24 cellular contexts compared by ENCODE assay signal in the genomic region with DNA sequence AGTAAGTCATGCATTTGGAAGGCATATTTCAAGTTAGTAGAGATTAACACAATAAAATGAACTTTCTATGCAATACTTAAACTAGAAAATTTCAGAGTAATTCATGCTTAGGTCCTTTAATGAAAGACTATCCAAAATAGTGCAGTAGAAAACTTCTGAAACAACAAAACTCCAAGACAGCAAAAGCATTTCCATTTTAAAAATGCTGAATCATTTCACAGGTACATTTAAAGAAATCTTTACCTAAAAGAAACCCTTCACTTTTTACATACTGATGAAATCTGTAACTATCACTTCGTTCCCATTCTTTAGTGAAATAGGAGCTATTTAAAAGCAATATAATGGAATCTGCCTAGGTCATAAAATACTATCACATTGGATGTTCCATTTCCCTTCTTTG. TPM values are rescaled to one million over a fixed set of nuclear protein-coding genes. Genes with fewer than 3 reads are reported as not detected.
DNase-seq lines count a peak whose midpoint lies in the region; ATAC-seq and TF ChIP-seq lines count a peak whose summit lies in the region.
"Had no signal": no experiment of that assay in that cellular context is flagged by ENCODE, and none has a peak within 500 bp of the region (broad histone marks: within the 10 kb centered on the region; RNA-seq: fewer than 3 reads in every experiment).

No MANE protein-coding gene starts in this region.

- H3K27ac ChIP-seq in naive thymus-derived CD4-positive, alpha-beta T cell (ENCODE audit: low read depth, low read length), result peak overlapping the region; percentile 6
- no peak overlapping the region for H3K27ac ChIP-seq in left lung
- H3K27ac ChIP-seq: BLaER1, GM23248 had no signal

- POLR2A ChIA-PET in naive thymus-derived CD4-positive, alpha-beta T cell (lab: Charles Lee), result no interaction called here

- H3K9me3 ChIP-seq in T-helper 17 cell (ENCODE audit: control insufficient read depth, low read length, poor library complexity, severe bottlenecking) (no peaks in the 10 kb centered on the region), left lung (no peaks in the 10 kb centered on the region)
- H3K9me3 ChIP-seq in naive thymus-derived CD4-positive, alpha-beta T cell (ENCODE audit: control insufficient read depth in 2 of 3, low read length in 3 of 3), result no peaks in the 10 kb centered on the region
- H3K9me3 ChIP-seq: BLaER1 had no signal

- no peaks in the 10 kb centered on the region for H3K27me3 Mint-ChIP-seq in activated naive CD8-positive, alpha-beta T cell
- H3K27me3 Mint-ChIP-seq in activated naive CD8-positive, alpha-beta T cell treated with anti-CD3 and anti-CD28 coated beads, Interleukin-2, amount 50 U/mL, for 24 hours, result no peaks in the 10 kb centered on the region
- no peaks in the 10 kb centered on the region for H3K27me3 Mint-ChIP-seq in T-helper 17 cell
- no peaks in the 10 kb centered on the region for H3K27me3 Mint-ChIP-seq in naive thymus-derived CD4-positive, alpha-beta T cell
- H3K27me3 Mint-ChIP-seq: CD4-positive, CD25-positive, alpha-beta regulatory T cell had no signal

- peaks cover 0 to 8% of the 10 kb centered on the region in 2 donors for H3K4me1 ChIP-seq in naive thymus-derived CD4-positive, alpha-beta T cell (ENCODE audit: control insufficient read depth in 2 of 2, insufficient read depth in 2 of 2, low read length in 2 of 2)
- H3K4me1 ChIP-seq in left lung, result peaks cover 0 to 12% of the 10 kb centered on the region in 2 donors
- H3K4me1 ChIP-seq: BLaER1 had no signal

- H3K4me3 ChIP-seq in naive thymus-derived CD4-positive, alpha-beta T cell (ENCODE audit: low read length), result no peak overlapping the region
- H3K4me3 ChIP-seq in left lung, result no peak overlapping the region
- H3K4me3 ChIP-seq: BLaER1, GM23248 had no signal

- no peaks in the 10 kb centered on the region for H3K27me3 ChIP-seq in naive thymus-derived CD4-positive, alpha-beta T cell (ENCODE audit: control insufficient read depth in 2 of 2, insufficient read depth in 2 of 2, low read length in 2 of 2)
- no peaks in the 10 kb centered on the region for H3K27me3 ChIP-seq in left lung
- H3K27me3 ChIP-seq: BLaER1 had no signal

- H3K36me3 ChIP-seq in naive thymus-derived CD4-positive, alpha-beta T cell (ENCODE audit: control insufficient read depth in 2 of 3, insufficient read depth in 3 of 3, low read length in 3 of 3), result peaks cover 7 to 54% (median 29%) of the 10 kb centered on the region in 3 experiments
- peaks cover 0 to 76% of the 10 kb centered on the region in 2 donors for H3K36me3 ChIP-seq in left lung

- CTCF ChIA-PET in naive thymus-derived CD4-positive, alpha-beta T cell (lab: Charles Lee), result no interaction called here

- H3K4me1 Mint-ChIP-seq in activated naive CD8-positive, alpha-beta T cell (ENCODE audit: low read depth), result peaks cover 53% of the 10 kb centered on the region
- peaks cover 38% of the 10 kb centered on the region for H3K4me1 Mint-ChIP-seq in activated naive CD8-positive, alpha-beta T cell treated with anti-CD3 and anti-CD28 coated beads, Interleukin-2, amount 50 U/mL, for 24 hours
- peaks cover 32% of the 10 kb centered on the region for H3K4me1 Mint-ChIP-seq in T-helper 17 cell
- H3K4me1 Mint-ChIP-seq in naive thymus-derived CD4-positive, alpha-beta T cell, result peaks cover 19 to 69% (median 53%) of the 10 kb centered on the region in 7 donors
- H3K4me1 Mint-ChIP-seq: H9 had no signal

- H3K4me3 Mint-ChIP-seq in activated naive CD8-positive, alpha-beta T cell, result no peak overlapping the region
- H3K4me3 Mint-ChIP-seq in activated naive CD8-positive, alpha-beta T cell treated with anti-CD3 and anti-CD28 coated beads, Interleukin-2, amount 50 U/mL, for 24 hours, result no peak overlapping the region
- H3K4me3 Mint-ChIP-seq in T-helper 17 cell, result no peak overlapping the region
- H3K4me3 Mint-ChIP-seq in naive thymus-derived CD4-positive, alpha-beta T cell, result no peak overlapping the region
- H3K4me3 Mint-ChIP-seq: CD4-positive, CD25-positive, alpha-beta regulatory T cell; H9; HFFc6 had no signal

- H3K9me3 Mint-ChIP-seq in activated naive CD8-positive, alpha-beta T cell (ENCODE audit: low read depth), result no peaks in the 10 kb centered on the region
- no peaks in the 10 kb centered on the region for H3K9me3 Mint-ChIP-seq in activated naive CD8-positive, alpha-beta T cell treated with anti-CD3 and anti-CD28 coated beads, Interleukin-2, amount 50 U/mL, for 24 hours
- peaks cover 0 to 2% (median 0%) of the 10 kb centered on the region in 11 donors for H3K9me3 Mint-ChIP-seq in naive thymus-derived CD4-positive, alpha-beta T cell
- H3K9me3 Mint-ChIP-seq: CD4-positive, CD25-positive, alpha-beta regulatory T cell; H9; HFFc6 had no signal

- ATAC-seq in activated naive CD8-positive, alpha-beta T cell treated with anti-CD3 and anti-CD28 coated beads, Interleukin-2, amount 50 U/mL, for 24 hours, result no peak
- ATAC-seq in T-helper 17 cell, result no peak
- no peak for ATAC-seq in naive thymus-derived CD4-positive, alpha-beta T cell
- no peak for ATAC-seq in left lung
- no peak for ATAC-seq in HG03520 (IDR thresholded peaks at IDR 0.05; ENCODE audit: unreplicated experiment)
- ATAC-seq in HG03095 (IDR thresholded peaks at IDR 0.05; ENCODE audit: unreplicated experiment), result no peak
- ATAC-seq: SK-N-SH treated with all-trans-retinoic acid at 6 μM for 48 hours had no signal

- peak overlapping the region; percentile 84 for H3K27ac Mint-ChIP-seq in activated naive CD8-positive, alpha-beta T cell
- no peak overlapping the region for H3K27ac Mint-ChIP-seq in activated naive CD8-positive, alpha-beta T cell treated with anti-CD3 and anti-CD28 coated beads, Interleukin-2, amount 50 U/mL, for 24 hours
- peak overlapping the region; percentile 90 for H3K27ac Mint-ChIP-seq in T-helper 17 cell
- H3K27ac Mint-ChIP-seq in naive thymus-derived CD4-positive, alpha-beta T cell, result peak overlapping the region in 1 of 9 donors; percentile 14
- H3K27ac Mint-ChIP-seq: CD4-positive, CD25-positive, alpha-beta regulatory T cell; H9; HFFc6 had no signal

- no peak for TF ChIP-seq CTCF in left lung (IDR thresholded peaks at IDR 0.05)

- intact Hi-C loops in naive thymus-derived CD4-positive, alpha-beta T cell (cut with micrococcal nuclease), result loop anchor here in 1 of 2 donors (2.0 kb wide), 1 partner anchor 16 kb away; a partner anchor contains a TSS
- intact Hi-C loops in left lung (cut with DNase I), result no loop called here

- peaks cover 16% of the 10 kb centered on the region for H3K36me3 Mint-ChIP-seq in activated naive CD8-positive, alpha-beta T cell
- H3K36me3 Mint-ChIP-seq in activated naive CD8-positive, alpha-beta T cell treated with anti-CD3 and anti-CD28 coated beads, Interleukin-2, amount 50 U/mL, for 24 hours (ENCODE audit: low read depth), result peaks cover 65% of the 10 kb centered on the region
- H3K36me3 Mint-ChIP-seq in T-helper 17 cell (ENCODE audit: low read depth), result peaks cover 12% of the 10 kb centered on the region
- peaks cover 12 to 38% (median 21%) of the 10 kb centered on the region in 5 donors for H3K36me3 Mint-ChIP-seq in naive thymus-derived CD4-positive, alpha-beta T cell

- no peak for DNase-seq in activated naive CD8-positive, alpha-beta T cell treated with anti-CD3 and anti-CD28 coated beads, Interleukin-2, amount 50 U/mL, for 24 hours
- DNase-seq in T-helper 17 cell (no peak), left lung (no peak)
- DNase-seq in naive thymus-derived CD4-positive, alpha-beta T cell, result no peak
- DNase-seq: CD4-positive, CD25-positive, alpha-beta regulatory T cell; GM23248; H9; HFFc6; Karpas-422; MV-4-11; NCI-H1105; NCI-H1436 treated with DMSO at 0.1 percent for 48 hours; NCI-H187 treated with DMSO at 0.1 percent for 48 hours; NCI-H2107; NCI-H524; NCI-H748 treated with DMSO at 0.1 percent for 48 hours had no signal

RNA-seq across cellular contexts. Expression of a gene that starts 17.5 kb away (rescaled TPM):
- total RNA-seq in T-helper 17 cell, result 100 to 1,000 TPM; 627 to 703 TPM
- 100 to 1,000 TPM; 378 to 638 (median 561) TPM for total RNA-seq in naive thymus-derived CD4-positive, alpha-beta T cell
- polyA plus RNA-seq in naive thymus-derived CD4-positive, alpha-beta T cell, result 100 to 1,000 TPM; 354 to 409 TPM
- 100 to 1,000 TPM; 493 to 524 TPM for total RNA-seq in left lung

RNA-seq across cellular contexts. Expression of a gene that starts 23.8 kb away (rescaled TPM):
- 10 to 100 TPM; 24.3 to 32.5 TPM for total RNA-seq in T-helper 17 cell
- 10 to 100 TPM; 22.3 to 56.0 (median 25.0) TPM for total RNA-seq in naive thymus-derived CD4-positive, alpha-beta T cell
- polyA plus RNA-seq in naive thymus-derived CD4-positive, alpha-beta T cell, result 10 to 100 TPM; 15.7 to 23.4 TPM
- 10 to 100 TPM; 31.3 to 39.6 TPM for total RNA-seq in left lung

RNA-seq across cellular contexts. Expression of a gene that starts 40.2 kb away (rescaled TPM):
- total RNA-seq in T-helper 17 cell (10 to 100 TPM; 41.5 to 50.9 TPM), left lung (10 to 100 TPM; 37.7 to 42.7 TPM)
- 10 to 100 TPM; 43.4 to 69.4 (median 61.2) TPM for total RNA-seq in naive thymus-derived CD4-positive, alpha-beta T cell
- 10 to 100 TPM; 32.7 to 50.7 TPM for polyA plus RNA-seq in naive thymus-derived CD4-positive, alpha-beta T cell

RNA-seq across cellular contexts. Expression of a gene that starts 45.0 kb away (rescaled TPM):
- total RNA-seq in T-helper 17 cell (not detected), left lung (under 1 TPM in 1 of 2 donors, not detected in 1; 0.79 TPM)
- not detected for total RNA-seq in naive thymus-derived CD4-positive, alpha-beta T cell
- polyA plus RNA-seq in naive thymus-derived CD4-positive, alpha-beta T cell, result not detected
- total RNA-seq: A172, GM23248, H9, HFFc6, M059J had no signal
- polyA plus RNA-seq: AG04450; CD4-positive, CD25-positive, alpha-beta regulatory T cell; GM23248 had no signal
